32 cellular contexts compared by ENCODE assay signal in the genomic region with DNA sequence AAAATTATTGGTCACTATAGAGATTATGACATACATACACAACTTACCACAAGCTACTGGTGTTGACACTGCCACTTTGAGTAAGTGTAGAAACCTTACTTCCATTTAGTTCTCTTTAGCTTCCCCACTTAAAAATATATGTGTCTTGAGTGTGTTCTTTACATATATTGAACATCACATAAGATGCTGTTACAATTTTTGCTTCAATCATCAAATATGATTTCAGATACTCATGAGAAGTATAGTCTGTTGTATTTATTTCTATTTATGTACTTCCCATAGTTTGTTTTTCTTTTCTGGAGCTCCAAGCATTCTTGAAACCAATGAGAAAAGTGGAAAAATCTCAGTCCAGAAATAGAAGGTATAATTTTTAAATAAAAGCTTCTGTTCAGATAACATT.
"Had no signal": no experiment of that assay in that cellular context is flagged by ENCODE, and none has a peak within 500 bp of the region (broad histone marks: within the 10 kb centered on the region; RNA-seq: fewer than 3 reads in every experiment).

No MANE protein-coding gene starts in this region.

- H3K4me1 Mint-ChIP-seq: activated CD4-positive, alpha-beta memory T cell treated with anti-CD3 and anti-CD28 coated beads, Interleukin-2, amount 10 ng/mL, durations not matched to agents 7 days and 5 days; activated CD4-positive, alpha-beta T cell treated with anti-CD3 and anti-CD28 coated beads, Interleukin-2, amount 10 ng/mL, durations not matched to agents 7 days and 5 days; activated T-helper 17 cell treated with anti-CD3 and anti-CD28 coated beads, Interleukin-2, amount 50 U/mL, for 72 hours had no signal

- H3K9me3 Mint-ChIP-seq: activated CD4-positive, alpha-beta memory T cell treated with anti-CD3 and anti-CD28 coated beads, Interleukin-2, amount 10 ng/mL, durations not matched to agents 7 days and 5 days; central memory CD8-positive, alpha-beta T cell had no signal

- H3K27ac ChIP-seq: brain microvascular endothelial cell, coronary artery, dorsolateral prefrontal cortex, esophagus squamous epithelium, gastroesophageal sphincter, VCaP had no signal

- H3K27ac Mint-ChIP-seq: activated CD4-positive, alpha-beta memory T cell treated with anti-CD3 and anti-CD28 coated beads, Interleukin-2, amount 10 ng/mL, durations not matched to agents 7 days and 5 days; activated CD4-positive, alpha-beta T cell treated with anti-CD3 and anti-CD28 coated beads, Interleukin-2, amount 10 ng/mL, durations not matched to agents 7 days and 5 days; activated naive CD8-positive, alpha-beta T cell; activated T-cell treated with anti-CD3 and anti-CD28 coated beads, Interleukin-2, amount 50 U/mL, for 24 hours; activated T-helper 17 cell treated with anti-CD3 and anti-CD28 coated beads, Interleukin-2, amount 50 U/mL, for 72 hours; dendritic cell treated with granulocyte-macrophage colony-stimulating factor and Interleukin-4, amounts not matched to agents 40 ng/mL and 50 ng/mL, for 4 days; WTC11 had no signal

- FAIRE-seq: astrocyte, bronchial epithelial cell, TTC549 had no signal

- ATAC-seq: activated T-helper 17 cell treated with anti-CD3 and anti-CD28 coated beads, Interleukin-2, amount 50 U/mL, for 72 hours; gastroesophageal sphincter; WTC11 had no signal

- H3K27me3 ChIP-seq: brain microvascular endothelial cell had no signal

- H3K4me3 Mint-ChIP-seq: activated CD4-positive, alpha-beta memory T cell treated with anti-CD3 and anti-CD28 coated beads, Interleukin-2, amount 10 ng/mL, durations not matched to agents 7 days and 5 days; activated CD4-positive, alpha-beta T cell treated with anti-CD3 and anti-CD28 coated beads, Interleukin-2, amount 10 ng/mL, durations not matched to agents 7 days and 5 days; activated naive CD8-positive, alpha-beta T cell; activated T-cell treated with anti-CD3 and anti-CD28 coated beads, Interleukin-2, amount 50 U/mL, for 24 hours; activated T-helper 17 cell treated with anti-CD3 and anti-CD28 coated beads, Interleukin-2, amount 50 U/mL, for 72 hours; central memory CD8-positive, alpha-beta T cell; dendritic cell treated with granulocyte-macrophage colony-stimulating factor and Interleukin-4, amounts not matched to agents 40 ng/mL and 50 ng/mL, for 4 days; endodermal cell; WTC11 had no signal

- H3K4me1 ChIP-seq: gastroesophageal sphincter had no signal

- H3K27me3 Mint-ChIP-seq: activated naive CD8-positive, alpha-beta T cell had no signal

- DNase-seq: activated CD4-positive, alpha-beta memory T cell treated with anti-CD3 and anti-CD28 coated beads, Interleukin-2, amount 10 ng/mL, durations not matched to agents 7 days and 5 days; activated CD4-positive, alpha-beta T cell treated with anti-CD3 and anti-CD28 coated beads for 1 hour; activated CD4-positive, alpha-beta T cell treated with anti-CD3 and anti-CD28 coated beads for 4 hours; activated CD4-positive, alpha-beta T cell treated with anti-CD3 and anti-CD28 coated beads, Interleukin-2, amount 10 ng/mL, durations not matched to agents 7 days and 5 days; activated CD4-positive, alpha-beta T cell treated with anti-CD3 and anti-CD28 coated beads, Interleukin-2, amount 50 U/mL, for 4 hours; activated CD8-positive, alpha-beta memory T cell treated with anti-CD3 and anti-CD28 coated beads, Interleukin-2, amount 50 U/mL, for 48 hours; activated effector memory CD4-positive, alpha-beta T cell treated with Interleukin-2 at 50 U/mL for 16 hours; activated gamma-delta T cell treated with Interleukin-2 at 50 U/mL for 16 hours; activated naive CD4-positive, alpha-beta T cell treated with anti-CD3 and anti-CD28 coated beads, Interleukin-2, amount 50 U/mL, for 16 hours; activated naive CD4-positive, alpha-beta T cell treated with Interleukin-2 at 50 U/mL for 16 hours; activated T-cell treated with anti-CD3 and anti-CD28 coated beads for 4 hours; activated T-cell treated with anti-CD3 and anti-CD28 coated beads, Interleukin-2, amount 50 U/mL, for 24 hours; amniotic stem cell; anterior cingulate cortex; brain microvascular endothelial cell; dorsolateral prefrontal cortex; effector memory CD4-positive, alpha-beta T cell; endodermal cell; esophagus squamous epithelium; foreskin melanocyte; T-helper 2 cell had no signal

- H3K36me3 ChIP-seq: brain microvascular endothelial cell, esophagus squamous epithelium, gastroesophageal sphincter had no signal

- H3K4me3 ChIP-seq: coronary artery, dorsolateral prefrontal cortex, esophagus squamous epithelium, gastroesophageal sphincter had no signal

- H3K9me3 ChIP-seq: esophagus squamous epithelium had no signal
